Comparison of ENCODE assay signal across 11 cellular contexts in genomic region chr7:32206987-32207386, GRCh38.
DNase-seq lines count a peak whose midpoint lies in the region; ATAC-seq and TF ChIP-seq lines count a peak whose summit lies in the region.
"Had no signal": no experiment of that assay in that cellular context is flagged by ENCODE, and none has a peak within 500 bp of the region (broad histone marks: within the 10 kb centered on the region; RNA-seq: fewer than 3 reads in every experiment).

No MANE protein-coding gene starts in this region.

- ATAC-seq in GM19351 (IDR thresholded peaks at IDR 0.05; ENCODE audit: unreplicated experiment) (no peak), HG02678 (IDR thresholded peaks at IDR 0.05; ENCODE audit: unreplicated experiment) (no peak)

- TF ChIP-seq CTCF in fibroblast of villous mesenchyme (IDR thresholded peaks at IDR 0.05; ENCODE audit: insufficient read depth, low read depth, low read length): peak; percentile 19

- H3K4me3 ChIP-seq in fibroblast of villous mesenchyme (ENCODE audit: low read depth, low read length): no peak overlapping the region
- H3K4me3 ChIP-seq: prostate gland had no signal

- DNase-seq in NCI-H146 (lab: John Stamatoyannopoulos, UW) (peak; percentile 1), NCI-H146 treated with DMSO at 0.1 percent for 48 hours (lab: John Stamatoyannopoulos, UW; ENCODE audit: unreplicated experiment) (no peak), SHP77 (lab: John Stamatoyannopoulos, UW) (peak; percentile 66 to 69), fibroblast of villous mesenchyme (ENCODE audit: low read depth) (no peak), retina (peak; percentile 40), NCI-H1417 treated with DMSO at 0.1 percent for 48 hours (lab: John Stamatoyannopoulos, UW) (no peak)
- DNase-seq: activated naive CD4-positive, alpha-beta T cell treated with anti-CD3 and anti-CD28 coated beads, Interleukin-2, amount 50 U/mL, for 16 hours; NCI-H1105 treated with DMSO at 0.1 percent for 48 hours had no signal

Comparison
In these comparisons a context has a peak if more than half of its experiments do, and no peak if none do; other contexts are left out.
1. DNase-seq: peak in NCI-H146 (single experiment), SHP77 (2 of 2) and retina (single experiment); none in NCI-H146 treated with DMSO at 0.1 percent for 48 hours (single experiment), fibroblast of villous mesenchyme (single experiment) and NCI-H1417 treated with DMSO at 0.1 percent for 48 hours (single experiment).